ENCODE assay signal across 11 cellular contexts in genomic region chr9:94921072-94921471, GRCh38.
DNase-seq lines count a peak whose midpoint lies in the region; ATAC-seq, FAIRE-seq and TF ChIP-seq lines count a peak whose summit lies in the region.
"Had no signal": no experiment of that assay in that cellular context is flagged by ENCODE, and none has a peak within 500 bp of the region (broad histone marks: within the 10 kb centered on the region; RNA-seq: fewer than 3 reads in every experiment).

No MANE protein-coding gene starts in this region.

- H3K9me3 ChIP-seq in A549 (no peaks in the 10 kb centered on the region), Panc1 (ENCODE audit: control insufficient read depth, insufficient read depth, low read depth, low read length) (no peaks in the 10 kb centered on the region)

- peaks cover 11% of the 10 kb centered on the region for H3K27me3 Mint-ChIP-seq in nephron progenitor cell (ENCODE audit: low read depth, poor library complexity)
- H3K27me3 Mint-ChIP-seq: B cell had no signal

- H3K36me3 Mint-ChIP-seq in nephron progenitor cell (ENCODE audit: low read depth), result peaks cover 13% of the 10 kb centered on the region

- H3K4me3 ChIP-seq in A549 (peak overlapping the region; percentile 27), Panc1 (ENCODE audit: low read depth in 2 of 2, low read length in 2 of 2) (no peak overlapping the region), epithelial cell of esophagus (ENCODE audit: low read length) (no peak overlapping the region)

- peak overlapping the region; percentile 84 for H3K4me2 ChIP-seq in A549

- H3K27ac ChIP-seq in A549 (peak overlapping the region; percentile 97 to 99), Panc1 (ENCODE audit: low read length) (peak overlapping the region; percentile 98)
- H3K27ac ChIP-seq: parathyroid adenoma had no signal

- TSS peak; percentile 83 for BruUV-seq in Panc1 (replicated peaks; lab: Mats Ljungman, UMichigan)

- peak; percentile 54 to 57; a peak in 5 of 6 replicates for ATAC-seq in A549
- ATAC-seq in Panc1, result no peak
- ATAC-seq in HG03439 (IDR thresholded peaks at IDR 0.05; ENCODE audit: unreplicated experiment), result no peak
- ATAC-seq in GM21529 (IDR thresholded peaks at IDR 0.05; ENCODE audit: unreplicated experiment), result no peak
- no peak for ATAC-seq in GM19035 (IDR thresholded peaks at IDR 0.05; ENCODE audit: unreplicated experiment)

- H3K9me3 Mint-ChIP-seq in nephron progenitor cell, result no peaks in the 10 kb centered on the region

- no peaks in the 10 kb centered on the region for H3K36me3 ChIP-seq in Panc1 (ENCODE audit: control insufficient read depth, insufficient read depth, low read length)

- peak; percentile 33; the same call in 1 of the 2 replicates for TF ChIP-seq POLR2A in A549 (IDR thresholded peaks at IDR 0.05; ENCODE audit: low read length)

- H3K4me3 Mint-ChIP-seq in nephron progenitor cell, result peak overlapping the region; percentile 58
- H3K4me3 Mint-ChIP-seq: B cell had no signal

- no peak for TF ChIP-seq EP300 in A549 (IDR thresholded peaks at IDR 0.05)

- H3K4me1 ChIP-seq in A549, result peaks cover 93% of the 10 kb centered on the region
- peaks cover 61% of the 10 kb centered on the region for H3K4me1 ChIP-seq in Panc1 (ENCODE audit: control insufficient read depth, insufficient read depth, low read length)

- POLR2A ChIA-PET in A549 (lab: Yijun Ruan, JAX) (interaction anchor here (0.8 to 4.7 kb wide), 8 partner anchors 12 to 95 kb away, joined by 3 to 63 read pairs (median 8); no protein-coding TSS in a partner anchor), Panc1 (lab: Charles Lee) (interaction anchor here (1.1 kb wide), 1 partner anchor 251 kb away, joined by 5 read pairs; no protein-coding TSS in a partner anchor)

- TF ChIP-seq RAD21 in A549 (conservative IDR thresholded peaks at IDR 0.05 in 1 of 2, IDR thresholded peaks at IDR 0.05 in 1 of 2), result 0 out of 5 replicates have a peak, but pooled peaks of 1 of the 2 experiments have one; percentile 24

- in situ Hi-C loops in Panc1 (cut with HindIII; ENCODE audit: low pct_unique_long_range_greater_than_20kb, low sequenced_read_pairs), result no loop called here

- no peaks in the 10 kb centered on the region for H3K27me3 ChIP-seq in Panc1 (ENCODE audit: control insufficient read depth, insufficient read depth, low read length)

- no peak for TF ChIP-seq CTCF in A549 (IDR thresholded peaks at IDR 0.05)
- TF ChIP-seq CTCF in Panc1 (IDR thresholded peaks at IDR 0.05), result no peak
- no peak for TF ChIP-seq CTCF in epithelial cell of esophagus (IDR thresholded peaks at IDR 0.05; ENCODE audit: insufficient read depth, low read depth, low read length, missing control alignments)
- TF ChIP-seq CTCF in nephron progenitor cell (IDR thresholded peaks at IDR 0.05), result no peak

- no peak for FAIRE-seq in A549 (lab: Jason Lieb, UNC)
- FAIRE-seq: colon had no signal

- whole genome bisulfite sequencing in A549 (ENCODE audit: missing lambda C conversion rate), result 2% methylated on average over 8 of the region's 8 CpGs

- DNase-seq in A549 (ENCODE audit: low read depth in 1 of 2, low spot score in 1 of 2) (peak in 1 of 2 experiments; percentile 74), Panc1 (ENCODE audit: low read depth, low spot score) (no peak), epithelial cell of esophagus (ENCODE audit: low read depth) (peak; percentile 76), nephron progenitor cell (peak; percentile 58), middle frontal gyrus (ENCODE audit: extremely low spot score, low spot score) (no peak)

- peak overlapping the region; percentile 91 for H3K27ac Mint-ChIP-seq in nephron progenitor cell
- H3K27ac Mint-ChIP-seq: B cell had no signal

- peaks cover 85% of the 10 kb centered on the region for H3K4me1 Mint-ChIP-seq in nephron progenitor cell

- CTCF ChIA-PET in A549 (lab: Yijun Ruan, JAX) (interaction anchor here (1.4 to 2.6 kb wide), 2 partner anchors 13 to 43 kb away, joined by 3 to 5 read pairs; no protein-coding TSS in a partner anchor), Panc1 (lab: Charles Lee) (no interaction called here)

- intact Hi-C loops in Panc1 (cut with micrococcal nuclease; ENCODE audit: unreplicated experiment), result no loop called here

TF ChIP-seq in A549, 52 proteins besides CTCF, POLR2A, EP300 and RAD21:
- TF ChIP-seq SMC3 (IDR thresholded peaks at IDR 0.05) (no peak; the same call in 2 of the 3 replicates), FOSB (CRISPR knock-in tag; IDR thresholded peaks at IDR 0.05) (peak; percentile 36; the same call in 1 of the 2 replicates), HOXB5 (CRISPR knock-in tag; IDR thresholded peaks at IDR 0.05) (peak; percentile 20; the same call in 1 of the 2 replicates), FOSL2 (IDR thresholded peaks at IDR 0.05) (no peak), FOSL2 (CRISPR knock-in tag; IDR thresholded peaks at IDR 0.05) (peak; percentile 34), ZNF302 (CRISPR knock-in tag; IDR thresholded peaks at IDR 0.05) (peak; percentile 18; the same call in 1 of the 2 replicates), ZC3H11A (IDR thresholded peaks at IDR 0.05) (no peak), NFE2L2 (conservative IDR thresholded peaks at IDR 0.05; ENCODE audit: low read length) (no peak)
- TF ChIP-seq, protein P1, sequence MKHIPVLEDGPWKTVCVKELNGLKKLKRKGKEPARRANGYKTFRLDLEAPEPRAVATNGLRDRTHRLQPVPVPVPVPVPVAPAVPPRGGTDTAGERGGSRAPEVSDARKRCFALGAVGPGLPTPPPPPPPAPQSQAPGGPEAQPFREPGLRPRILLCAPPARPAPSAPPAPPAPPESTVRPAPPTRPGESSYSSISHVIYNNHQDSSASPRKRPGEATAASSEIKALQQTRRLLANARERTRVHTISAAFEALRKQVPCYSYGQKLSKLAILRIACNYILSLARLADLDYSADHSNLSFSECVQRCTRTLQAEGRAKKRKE (CRISPR knock-in tag; IDR thresholded peaks at IDR 0.05; ENCODE audit: low read depth), result peak; percentile 59

Comparison
In these comparisons a context has a peak if more than half of its experiments do, and no peak if none do; other contexts are left out.
1. ATAC-seq: peak in A549 (2 of 2); none in Panc1 (single experiment), HG03439 (single experiment), GM21529 (single experiment) and GM19035 (single experiment).
2. DNase-seq: peak in epithelial cell of esophagus (single experiment) and nephron progenitor cell (single experiment); none in Panc1 (single experiment) and middle frontal gyrus (single experiment).